In genomic region chr5:143101134-143101533, GRCh38 we compare ENCODE assay signal across 13 cellular contexts.
DNase-seq lines count a peak whose midpoint lies in the region; ATAC-seq and TF ChIP-seq lines count a peak whose summit lies in the region.
"Had no signal": no experiment of that assay in that cellular context is flagged by ENCODE, and none has a peak within 500 bp of the region (broad histone marks: within the 10 kb centered on the region; RNA-seq: fewer than 3 reads in every experiment).

No MANE protein-coding gene starts in this region.

- ATAC-seq in GM21515 (IDR thresholded peaks at IDR 0.05; ENCODE audit: unreplicated experiment) (peak; percentile 94), HG03378 (IDR thresholded peaks at IDR 0.05; ENCODE audit: unreplicated experiment) (peak; percentile 87)
- peak; percentile 79 to 86 for ATAC-seq in natural killer cell treated with Interleukin-12 subunit alpha and Interleukin-12 subunit beta and Interleukin-15 and Interleukin-18, amount 100 ng/mL, for 72 hours
- ATAC-seq: A549 had no signal

- peak overlapping the region; percentile 88 to 89 for H3K27ac Mint-ChIP-seq in natural killer cell treated with Interleukin-12 subunit alpha and Interleukin-12 subunit beta and Interleukin-15 and Interleukin-18, amount 100 ng/mL, for 72 hours

- H3K9me3 ChIP-seq in WERI-Rb-1 (ENCODE audit: severe bottlenecking): no peaks in the 10 kb centered on the region
- H3K9me3 ChIP-seq in MG63: no peaks in the 10 kb centered on the region
- H3K9me3 ChIP-seq: A549, stomach had no signal

- H3K27ac ChIP-seq in WERI-Rb-1: no peak overlapping the region
- H3K27ac ChIP-seq: A549, stomach had no signal

- peak overlapping the region; percentile 65 for H3K4me3 Mint-ChIP-seq in natural killer cell treated with Interleukin-12 subunit alpha and Interleukin-12 subunit beta and Interleukin-15 and Interleukin-18, amount 100 ng/mL, for 72 hours

- H3K4me3 ChIP-seq in WERI-Rb-1 (ENCODE audit: low read depth, low read length): no peak overlapping the region
- H3K4me3 ChIP-seq in MG63: no peak overlapping the region
- H3K4me3 ChIP-seq: A549, K562, stomach had no signal

- H3K27me3 ChIP-seq in WERI-Rb-1 (ENCODE audit: insufficient read depth, low read depth, severe bottlenecking) (no peaks in the 10 kb centered on the region), MG63 (no peaks in the 10 kb centered on the region)
- H3K27me3 ChIP-seq: stomach had no signal

- H3K36me3 ChIP-seq in WERI-Rb-1 (no peaks in the 10 kb centered on the region), MG63 (no peaks in the 10 kb centered on the region)

- peaks cover 34 to 38% of the 10 kb centered on the region in 2 donors for H3K4me1 Mint-ChIP-seq in natural killer cell treated with Interleukin-12 subunit alpha and Interleukin-12 subunit beta and Interleukin-15 and Interleukin-18, amount 100 ng/mL, for 72 hours (ENCODE audit: low read depth in 2 of 2)

- DNase-seq in activated CD4-positive, alpha-beta T cell treated with anti-CD3 and anti-CD28 coated beads for 48 hours: peak; percentile 20
- DNase-seq in activated CD4-positive, alpha-beta T cell treated with anti-CD3 and anti-CD28 coated beads, Interleukin-2, amount 50 U/mL, for 48 hours: no peak
- no peak for DNase-seq in natural killer cell treated with Interleukin-12 subunit alpha and Interleukin-12 subunit beta and Interleukin-15 and Interleukin-18, amount 100 ng/mL, for 72 hours (ENCODE audit: low spot score)
- no peak for DNase-seq in WERI-Rb-1
- DNase-seq in MV-4-11 (lab: John Stamatoyannopoulos, UW): no peak
- no peak for DNase-seq in MG63
- DNase-seq: effector memory CD4-positive, alpha-beta T cell; right cardiac atrium; stomach had no signal

- H3K36me3 Mint-ChIP-seq in natural killer cell treated with Interleukin-12 subunit alpha and Interleukin-12 subunit beta and Interleukin-15 and Interleukin-18, amount 100 ng/mL, for 72 hours: peaks cover 9% of the 10 kb centered on the region

- no peaks in the 10 kb centered on the region for H3K27me3 Mint-ChIP-seq in natural killer cell treated with Interleukin-12 subunit alpha and Interleukin-12 subunit beta and Interleukin-15 and Interleukin-18, amount 100 ng/mL, for 72 hours

- TF ChIP-seq CTCF in WERI-Rb-1 (IDR thresholded peaks at IDR 0.05; ENCODE audit: low read depth, low read length): no peak

- H3K9me3 Mint-ChIP-seq in natural killer cell treated with Interleukin-12 subunit alpha and Interleukin-12 subunit beta and Interleukin-15 and Interleukin-18, amount 100 ng/mL, for 72 hours: no peaks in the 10 kb centered on the region
